In the genomic region with DNA sequence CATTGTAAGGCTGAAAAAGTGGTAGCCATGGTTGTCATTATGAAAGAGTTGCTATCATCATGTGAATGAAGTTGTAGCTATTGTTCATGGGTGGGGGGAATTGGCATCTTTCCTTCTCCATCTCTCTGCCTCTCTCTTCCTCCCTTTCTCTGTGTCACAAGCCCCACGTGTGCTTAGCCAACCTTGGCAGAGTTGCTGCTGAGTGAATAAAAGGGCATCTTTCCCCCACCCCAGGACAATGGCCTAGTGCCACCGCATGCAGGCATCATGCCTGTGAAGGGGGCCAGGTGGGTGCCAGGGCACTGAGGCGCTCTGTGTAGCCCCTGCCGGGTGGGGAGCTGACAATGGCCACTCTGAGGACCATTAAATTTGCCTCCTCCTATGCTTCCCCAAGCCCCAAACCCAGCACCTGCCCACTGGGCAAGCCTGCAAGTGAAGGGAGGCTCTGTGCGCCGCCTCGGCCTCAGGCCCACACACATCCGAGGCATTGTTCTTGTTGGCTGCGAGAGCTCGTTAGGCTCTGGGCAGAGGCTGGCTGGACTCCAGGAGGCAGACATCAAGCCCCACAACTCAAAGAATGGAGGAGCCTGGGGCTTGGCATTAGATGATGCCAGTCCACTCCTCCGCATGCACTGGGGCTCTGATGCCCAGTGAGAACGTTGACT, we compare ENCODE assay signal across 26 cellular contexts.
A peak's percentile ranks its signal among the peaks of the same experiment; 100 is the strongest.
DNase-seq lines count a peak whose midpoint lies in the region; TF ChIP-seq lines count a peak whose summit lies in the region.
"Had no signal": no experiment of that assay in that cellular context is flagged by ENCODE, and none has a peak within 500 bp of the region (broad histone marks: within the 10 kb centered on the region; RNA-seq: fewer than 3 reads in every experiment).

No MANE protein-coding gene starts in this region.

- H3K4me3 ChIP-seq in ascending aorta (no peak overlapping the region), left ventricle myocardium inferior (no peak overlapping the region)
- H3K4me3 ChIP-seq: BLaER1 treated with 17β-estradiol and CSF1 and Interleukin-3, amounts not matched to agents 10 nM and 100 nM; breast epithelium; lower lobe of right lung; neural progenitor cell; psoas muscle; upper lobe of right lung had no signal

- no peaks in the 10 kb centered on the region for H3K27me3 ChIP-seq in ascending aorta
- H3K27me3 ChIP-seq in left ventricle myocardium inferior (ENCODE audit: low read depth): peaks cover 93% of the 10 kb centered on the region
- H3K27me3 ChIP-seq: BLaER1 treated with 17β-estradiol and CSF1 and Interleukin-3, amounts not matched to agents 10 nM and 100 nM had no signal

- DNase-seq in COR-L47 (lab: John Stamatoyannopoulos, UW) (peak; percentile 1), NCI-H2196 treated with DMSO at 0.1 percent for 48 hours (lab: John Stamatoyannopoulos, UW; ENCODE audit: unreplicated experiment) (peak; percentile 2), occipital lobe (lab: John Stamatoyannopoulos, UW) (peak; percentile 43), ascending aorta (ENCODE audit: low spot score in 2 of 2) (no peak), amniotic stem cell (lab: John Stamatoyannopoulos, UW) (no peak), left ventricle myocardium inferior (no peak)
- DNase-seq in activated CD4-positive, alpha-beta T cell treated with anti-CD3 and anti-CD28 coated beads for 4 hours: no peak
- DNase-seq: ACHN; activated CD4-positive, CD25-positive, alpha-beta regulatory T cell treated with anti-CD3 and anti-CD28 coated beads, Interleukin-2, amount 50 U/mL, for 72 hours; activated CD8-positive, alpha-beta T cell treated with anti-CD3 and anti-CD28 coated beads, Interleukin-2, amount 10 ng/mL, durations not matched to agents 7 days and 5 days; activated effector memory CD4-positive, alpha-beta T cell treated with Interleukin-2 at 50 U/mL for 16 hours; activated naive CD8-positive, alpha-beta T cell treated with anti-CD3 and anti-CD28 coated beads, Interleukin-2, amount 10 ng/mL, durations not matched to agents 7 days and 5 days; activated T-cell treated with anti-CD3 and anti-CD28 coated beads for 4 hours; cortex of kidney; kidney; lower lobe of right lung; NCI-H1694 treated with DMSO at 0.1 percent for 48 hours; NCI-H524; psoas muscle; RPMI8226; stimulated activated CD8-positive, alpha-beta memory T cell treated with anti-CD3 and anti-CD28 coated beads, Interleukin-4, amount 100 ng/mL, for 48 hours; upper lobe of right lung had no signal

- H3K4me1 ChIP-seq in ascending aorta (no peaks in the 10 kb centered on the region), left ventricle myocardium inferior (no peaks in the 10 kb centered on the region)
- H3K4me1 ChIP-seq: breast epithelium, lower lobe of right lung, neural progenitor cell, psoas muscle, upper lobe of right lung had no signal

- TF ChIP-seq CTCF in ascending aorta (IDR thresholded peaks at IDR 0.05): no peak
- no peak for TF ChIP-seq CTCF in left ventricle myocardium inferior (IDR thresholded peaks at IDR 0.05; ENCODE audit: borderline replicate concordance)

- H3K27ac ChIP-seq in cingulate gyrus (ENCODE audit: low read depth, low read length) (peak overlapping the region; percentile 47), ascending aorta (no peak overlapping the region), left ventricle myocardium inferior (replicated peaks) (no peak overlapping the region)
- H3K27ac ChIP-seq: BLaER1 treated with 17β-estradiol and CSF1 and Interleukin-3, amounts not matched to agents 10 nM and 100 nM; breast epithelium; lower lobe of right lung; neural progenitor cell; psoas muscle; upper lobe of right lung had no signal

- H3K36me3 ChIP-seq in ascending aorta (no peaks in the 10 kb centered on the region), left ventricle myocardium inferior (no peaks in the 10 kb centered on the region)
- H3K36me3 ChIP-seq: BLaER1 treated with 17β-estradiol and CSF1 and Interleukin-3, amounts not matched to agents 10 nM and 100 nM; breast epithelium; lower lobe of right lung; neural progenitor cell; upper lobe of right lung had no signal

- intact Hi-C loops in ascending aorta (cut with DNase I) (no loop called here), left ventricle myocardium inferior (cut with micrococcal nuclease) (no loop called here)

- H3K9me3 ChIP-seq in ascending aorta: no peaks in the 10 kb centered on the region
- no peaks in the 10 kb centered on the region for H3K9me3 ChIP-seq in left ventricle myocardium inferior (replicated peaks)
- H3K9me3 ChIP-seq: BLaER1 treated with 17β-estradiol and CSF1 and Interleukin-3, amounts not matched to agents 10 nM and 100 nM; breast epithelium; lower lobe of right lung; psoas muscle; upper lobe of right lung had no signal

Comparison
In these comparisons a context has a peak if more than half of its experiments do, and no peak if none do; other contexts are left out.
1. DNase-seq: peak in COR-L47 (single experiment), NCI-H2196 treated with DMSO at 0.1 percent for 48 hours (single experiment) and occipital lobe (single experiment); none in ascending aorta (0 of 2), amniotic stem cell (single experiment), activated CD4-positive, alpha-beta T cell treated with anti-CD3 and anti-CD28 coated beads for 4 hours (0 of 2) and left ventricle myocardium inferior (single experiment).